Comparison of ENCODE assay signal across 8 cellular contexts in genomic region chr6:135088818-135089809, GRCh38. TPM values are rescaled to one million over a fixed set of nuclear protein-coding genes. Genes with fewer than 3 reads are reported as not detected.
A peak's percentile ranks its signal among the peaks of the same experiment; 100 is the strongest.
DNase-seq lines count a peak whose midpoint lies in the region; ATAC-seq and TF ChIP-seq lines count a peak whose summit lies in the region.

No MANE protein-coding gene starts in this region.

- no peak overlapping the region for H3K27ac ChIP-seq in CD4-positive, alpha-beta memory T cell (ENCODE audit: low read depth, low read length)
- no peak overlapping the region for H3K27ac ChIP-seq in uterus

- CTCF ChIA-PET in CD4-positive, alpha-beta memory T cell (lab: Charles Lee; ENCODE audit: partially characterized antibody), result interaction anchor here (0.8 to 5.7 kb wide), 19 partner anchors 9 to 94 kb away, joined by 3 to 49 read pairs (median 6); partner anchors contain the start of gene HBS1L

- intact Hi-C loops in CD4-positive, alpha-beta memory T cell (cut with micrococcal nuclease), result loop anchor here (1.0 to 5.0 kb wide), 6 partner anchors 14 to 333 kb away; partner anchors contain the start of gene HBS1L
- intact Hi-C loops in uterus (cut with DNase I; ENCODE audit: low total_unique reads), result no loop called here

- H3K4me1 ChIP-seq in CD4-positive, alpha-beta memory T cell (ENCODE audit: insufficient read depth, low read length), result peaks cover 61% of the 10 kb centered on the region
- no peaks in the 10 kb centered on the region for H3K4me1 ChIP-seq in adipocyte (ENCODE audit: control insufficient read depth, insufficient read depth, low read length)
- no peaks in the 10 kb centered on the region for H3K4me1 ChIP-seq in uterus

- no peak for TF ChIP-seq POLR2A in uterus (IDR thresholded peaks at IDR 0.05)

- H3K27me3 ChIP-seq in CD4-positive, alpha-beta memory T cell (ENCODE audit: insufficient read depth, low read length), result no peaks in the 10 kb centered on the region
- H3K27me3 ChIP-seq in adipocyte (replicated peaks; ENCODE audit: control insufficient read depth, insufficient read depth, low read length) (no peaks in the 10 kb centered on the region), uterus (no peaks in the 10 kb centered on the region)

- ATAC-seq in GM18861 (IDR thresholded peaks at IDR 0.05; ENCODE audit: unreplicated experiment) (peak; percentile 72), HG02981 (IDR thresholded peaks at IDR 0.05; ENCODE audit: unreplicated experiment) (peak; percentile 81)

- peak overlapping the region; percentile 64 to 87 (median 80) for H3K4me3 Mint-ChIP-seq in CD4-positive, alpha-beta memory T cell

- peak; percentile 24 to 65 (median 34) for DNase-seq in CD4-positive, alpha-beta memory T cell
- DNase-seq in NCI-H226 (peak; percentile 60), adipocyte (ENCODE audit: low read depth) (peak; percentile 71), lung microvascular endothelial cell (ENCODE audit: low read depth in 2 of 2) (peak; percentile 7 to 11), uterus (no peak), NCI-H774 (lab: John Stamatoyannopoulos, UW) (no peak)

- no peaks in the 10 kb centered on the region for H3K36me3 Mint-ChIP-seq in CD4-positive, alpha-beta memory T cell

- H3K9ac ChIP-seq in adipocyte (ENCODE audit: low read length), result no peak overlapping the region

- TF ChIP-seq CTCF in uterus (IDR thresholded peaks at IDR 0.05), result no peak

- H3K9me3 ChIP-seq in CD4-positive, alpha-beta memory T cell (ENCODE audit: control insufficient read depth in 1 of 2, low read length in 2 of 2), result no peaks in the 10 kb centered on the region
- H3K9me3 ChIP-seq in adipocyte (ENCODE audit: control insufficient read depth, low read length) (no peaks in the 10 kb centered on the region), uterus (no peaks in the 10 kb centered on the region)

- POLR2A ChIA-PET in CD4-positive, alpha-beta memory T cell (lab: Charles Lee; ENCODE audit: partially characterized antibody), result interaction anchor here (0.9 to 4.2 kb wide), 6 partner anchors 13 to 95 kb away, joined by 3 to 46 read pairs (median 12); partner anchors contain the start of gene HBS1L

- peaks cover 36 to 68% (median 53%) of the 10 kb centered on the region in 4 donors for H3K4me1 Mint-ChIP-seq in CD4-positive, alpha-beta memory T cell

- peak overlapping the region; percentile 62 to 95 (median 82) for H3K27ac Mint-ChIP-seq in CD4-positive, alpha-beta memory T cell

- no peaks in the 10 kb centered on the region for H3K36me3 ChIP-seq in CD4-positive, alpha-beta memory T cell (ENCODE audit: insufficient read depth, low read length)
- H3K36me3 ChIP-seq in adipocyte (ENCODE audit: control insufficient read depth, insufficient read depth, low read length, severe bottlenecking) (no peaks in the 10 kb centered on the region), uterus (no peaks in the 10 kb centered on the region)

- H3K4me3 ChIP-seq in CD4-positive, alpha-beta memory T cell (ENCODE audit: low read length in 2 of 2), result peak overlapping the region; percentile 13 to 44
- no peak overlapping the region for H3K4me3 ChIP-seq in adipocyte (ENCODE audit: low read length)
- H3K4me3 ChIP-seq in uterus, result no peak overlapping the region

- H3K9me3 Mint-ChIP-seq in CD4-positive, alpha-beta memory T cell, result peaks cover 0 to 2% (median 0%) of the 10 kb centered on the region in 8 donors

- H3K27me3 Mint-ChIP-seq in CD4-positive, alpha-beta memory T cell, result no peaks in the 10 kb centered on the region

RNA-seq across cellular contexts. Expression of gene HBS1L, which starts 34.5 kb away (rescaled TPM):
- 10 to 100 TPM; 63.8 to 69.9 TPM for total RNA-seq in CD4-positive, alpha-beta memory T cell
- 10 to 100 TPM; 49.0 to 59.5 TPM for polyA plus RNA-seq in CD4-positive, alpha-beta memory T cell
- total RNA-seq in lung microvascular endothelial cell, result 60.8 and 74.8 TPM in 2 replicates
- total RNA-seq in uterus, result 100 to 1,000 TPM in 1 of 4 donors, 10 to 100 TPM in 3; 23.8 to 116 (median 69.2) TPM

Comparison
In these comparisons a context has a peak if more than half of its experiments do, and no peak if none do; other contexts are left out.
1. DNase-seq: peak in CD4-positive, alpha-beta memory T cell (5 of 5), NCI-H226 (single experiment), adipocyte (single experiment) and lung microvascular endothelial cell (2 of 2); none in uterus (0 of 2) and NCI-H774 (single experiment).
2. H3K4me3 ChIP-seq: peak in CD4-positive, alpha-beta memory T cell (2 of 2); none in adipocyte (single experiment) and uterus (0 of 2).